In the genomic region with DNA sequence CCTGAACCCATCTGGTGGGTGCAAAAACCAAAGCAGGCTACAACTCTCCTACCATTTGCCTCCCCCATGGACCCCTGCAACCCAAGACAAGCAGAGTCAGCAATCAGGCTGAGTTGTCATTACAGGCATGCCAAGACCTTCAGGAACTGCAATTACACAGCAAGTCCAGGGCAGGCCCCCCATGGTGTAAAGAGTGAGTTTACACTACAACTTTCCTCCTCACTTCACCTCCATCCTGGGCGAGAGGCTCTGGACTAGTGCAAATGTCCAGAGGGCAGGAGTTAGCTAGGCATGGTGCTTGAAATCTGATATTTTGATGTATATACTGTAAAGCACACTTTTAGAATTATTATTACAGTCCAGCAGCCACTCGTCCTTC, we compare ENCODE assay signal across 24 cellular contexts. TPM values are rescaled to one million over a fixed set of nuclear protein-coding genes. Genes with fewer than 3 reads are reported as not detected.
"Had no signal": no experiment of that assay in that cellular context is flagged by ENCODE, and none has a peak within 500 bp of the region (broad histone marks: within the 10 kb centered on the region; RNA-seq: fewer than 3 reads in every experiment).

No MANE protein-coding gene starts in this region.

- H3K36me3 ChIP-seq: gastroesophageal sphincter, transverse colon had no signal

- H3K4me3 Mint-ChIP-seq: activated naive CD4-positive, alpha-beta T cell treated with anti-CD3 and anti-CD28 coated beads, Interleukin-2, amount 50 U/mL, for 24 hours; activated naive CD8-positive, alpha-beta T cell treated with anti-CD3 and anti-CD28 coated beads, Interleukin-2, amount 50 U/mL, for 24 hours; central memory CD8-positive, alpha-beta T cell; mesothelial cell of epicardium; naive thymus-derived CD8-positive, alpha-beta T cell; T-helper 2 cell treated with Interferon-gamma antibody and Interleukin-4, amounts not matched to agents 5 μg/mL and 100 μg/mL, for 36 hours had no signal

- H3K4me3 ChIP-seq: gastroesophageal sphincter, hepatocyte, testis, transverse colon had no signal

- H3K27me3 ChIP-seq: gastroesophageal sphincter, hepatocyte, testis, transverse colon had no signal

- H3K27ac ChIP-seq: gastroesophageal sphincter, hepatocyte, testis, transverse colon had no signal

- H3K9me3 Mint-ChIP-seq: activated naive CD4-positive, alpha-beta T cell treated with anti-CD3 and anti-CD28 coated beads, Interleukin-2, amount 50 U/mL, for 24 hours; activated naive CD8-positive, alpha-beta T cell treated with anti-CD3 and anti-CD28 coated beads, Interleukin-2, amount 50 U/mL, for 24 hours; central memory CD8-positive, alpha-beta T cell; mesothelial cell of epicardium; naive thymus-derived CD8-positive, alpha-beta T cell; T-helper 2 cell treated with Interferon-gamma antibody and Interleukin-4, amounts not matched to agents 5 μg/mL and 100 μg/mL, for 36 hours had no signal

- H3K36me3 Mint-ChIP-seq: activated naive CD4-positive, alpha-beta T cell treated with anti-CD3 and anti-CD28 coated beads, Interleukin-2, amount 50 U/mL, for 24 hours; mesothelial cell of epicardium had no signal

- DNase-seq: activated CD4-positive, alpha-beta T cell treated with anti-CD3 and anti-CD28 coated beads for 4 hours; activated CD4-positive, alpha-beta T cell treated with anti-CD3 and anti-CD28 coated beads, Interleukin-2, amount 50 U/mL, for 4 hours; activated CD4-positive, CD25-positive, alpha-beta regulatory T cell; activated naive CD8-positive, alpha-beta T cell treated with anti-CD3 and anti-CD28 coated beads, Interleukin-2, amount 50 U/mL, for 24 hours; activated T-cell treated with anti-CD3 and anti-CD28 coated beads, Interleukin-2, amount 50 U/mL, for 1 hour; dermis blood vessel endothelial cell; effector CD8-positive, alpha-beta T cell; erythroblast; kidney; left colon; right cardiac atrium; stimulated activated CD4-positive, alpha-beta T cell treated with anti-CD3 and anti-CD28 coated beads, Interleukin-12 subunit alpha, Interleukin-12 subunit beta, amount 100 ng/mL, for 4 hours; stimulated activated CD4-positive, alpha-beta T cell treated with anti-CD3 and anti-CD28 coated beads, Interleukin-4, amount 100 ng/mL, for 1 hour; stimulated activated naive CD8-positive, alpha-beta T cell treated with anti-CD3 and anti-CD28 coated beads, Interleukin-15, Interleukin-2, amounts not matched to agents 100 U/mL and 50 U/mL, for 24 hours; T-helper 1 cell; testis had no signal

- H3K4me1 ChIP-seq: gastroesophageal sphincter, testis, transverse colon had no signal

- H3K27ac Mint-ChIP-seq: activated naive CD4-positive, alpha-beta T cell treated with anti-CD3 and anti-CD28 coated beads, Interleukin-2, amount 50 U/mL, for 24 hours; activated naive CD8-positive, alpha-beta T cell treated with anti-CD3 and anti-CD28 coated beads, Interleukin-2, amount 50 U/mL, for 24 hours; mesothelial cell of epicardium; T-helper 2 cell treated with Interferon-gamma antibody and Interleukin-4, amounts not matched to agents 5 μg/mL and 100 μg/mL, for 36 hours had no signal

- ATAC-seq: activated naive CD8-positive, alpha-beta T cell treated with anti-CD3 and anti-CD28 coated beads, Interleukin-2, amount 50 U/mL, for 24 hours; gastroesophageal sphincter; naive thymus-derived CD8-positive, alpha-beta T cell; right cardiac atrium; stimulated activated naive CD8-positive, alpha-beta T cell treated with anti-CD3 and anti-CD28 coated beads, Interleukin-15, Interleukin-2, amounts not matched to agents 100 U/mL and 50 U/mL, for 24 hours had no signal

- H3K4me1 Mint-ChIP-seq: activated naive CD4-positive, alpha-beta T cell treated with anti-CD3 and anti-CD28 coated beads, Interleukin-2, amount 50 U/mL, for 24 hours; central memory CD8-positive, alpha-beta T cell had no signal

- H3K9me3 ChIP-seq: gastroesophageal sphincter, testis, transverse colon had no signal

RNA-seq across cellular contexts. Expression of a gene that starts 7.0 kb away (rescaled TPM):
- total RNA-seq: naive thymus-derived CD8-positive, alpha-beta T cell had no signal

RNA-seq across cellular contexts. Expression of a gene that starts 22.8 kb away (rescaled TPM):
- total RNA-seq: naive thymus-derived CD8-positive, alpha-beta T cell had no signal
- polyA plus RNA-seq: naive thymus-derived CD8-positive, alpha-beta T cell had no signal

RNA-seq across cellular contexts. Expression of a gene that starts 59.5 kb away (rescaled TPM):
- total RNA-seq: naive thymus-derived CD8-positive, alpha-beta T cell had no signal
- polyA plus RNA-seq: naive thymus-derived CD8-positive, alpha-beta T cell had no signal
